16 cellular contexts compared by ENCODE assay signal in the genomic region with DNA sequence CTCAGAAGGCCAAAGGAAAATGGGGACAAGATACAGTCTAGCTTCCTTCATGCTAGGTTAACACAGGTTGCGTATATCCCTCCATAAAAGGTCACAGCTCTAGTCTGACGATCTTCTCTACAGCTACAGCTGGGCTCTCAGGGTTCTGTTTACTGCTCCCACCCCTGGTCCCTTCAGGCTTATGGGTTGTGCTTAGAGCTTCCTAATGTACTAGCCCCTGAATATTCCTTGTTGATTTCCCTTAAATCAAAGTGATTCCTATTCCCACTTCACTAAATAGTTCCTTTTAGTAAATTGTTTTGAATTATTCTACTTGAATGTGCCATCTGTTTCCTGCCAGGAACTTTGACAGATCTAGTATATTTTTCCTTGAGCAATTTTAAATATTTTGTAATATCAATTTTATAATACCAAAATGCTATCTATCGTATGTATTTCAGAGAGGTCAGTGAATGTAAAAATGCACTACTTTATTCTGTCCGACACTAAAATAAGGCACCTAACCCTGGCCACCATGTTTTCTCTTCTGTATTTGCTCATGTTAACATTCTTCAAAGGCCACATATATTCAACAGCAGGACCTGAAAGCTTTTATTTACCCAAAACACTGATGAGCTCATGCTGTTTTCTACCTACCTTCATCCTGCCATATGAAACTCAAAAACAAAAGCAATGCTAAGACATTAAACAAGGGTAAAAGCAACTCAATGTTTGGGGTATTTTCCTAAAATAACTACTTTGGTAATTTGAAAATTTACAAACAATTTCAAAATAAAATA.
"Had no signal": no experiment of that assay in that cellular context is flagged by ENCODE, and none has a peak within 500 bp of the region (broad histone marks: within the 10 kb centered on the region; RNA-seq: fewer than 3 reads in every experiment).

No MANE protein-coding gene starts in this region.

- H3K4me3 ChIP-seq: dorsolateral prefrontal cortex, lung, neural progenitor cell, pancreas, skin epidermis, upper lobe of right lung had no signal

- H3K4me3 Mint-ChIP-seq: endodermal cell, naive B cell, neural progenitor cell had no signal

- H3K9me3 ChIP-seq: pancreas, upper lobe of right lung had no signal

- ATAC-seq: left colon, pancreas, upper lobe of right lung had no signal

- H3K9me3 Mint-ChIP-seq: endodermal cell, naive B cell, neural progenitor cell had no signal

- H3K27ac ChIP-seq: dorsolateral prefrontal cortex, neural progenitor cell, pancreas, upper lobe of right lung had no signal

- H3K27me3 ChIP-seq: dorsolateral prefrontal cortex, neural progenitor cell, pancreas, upper lobe of right lung had no signal

- H3K4me2 ChIP-seq: neural progenitor cell had no signal

- DNase-seq: activated CD4-positive, alpha-beta T cell treated with anti-CD3 and anti-CD28 coated beads, Interleukin-2, amount 50 U/mL, for 4 hours; activated CD4-positive, CD25-positive, alpha-beta regulatory T cell treated with anti-CD3 and anti-CD28 coated beads, Interleukin-2, amount 50 U/mL, for 72 hours; activated naive CD4-positive, alpha-beta T cell; activated T-cell treated with anti-CD3 and anti-CD28 coated beads for 4 hours; dorsolateral prefrontal cortex; endodermal cell; erythroblast; left colon; naive B cell; pancreas; stimulated activated CD4-positive, alpha-beta T cell treated with anti-CD3 and anti-CD28 coated beads, Interleukin-4, amount 100 ng/mL, for 24 hours; stimulated activated naive CD4-positive, alpha-beta T cell treated with Interleukin-2 at 50 U/mL for 16 hours; upper lobe of right lung had no signal

- H3K9ac ChIP-seq: neural progenitor cell had no signal

- H3K36me3 Mint-ChIP-seq: naive B cell, neural progenitor cell had no signal

- H3K36me3 ChIP-seq: neural progenitor cell, pancreas, upper lobe of right lung had no signal

- H2AFZ ChIP-seq: neural progenitor cell had no signal

- H3K4me1 ChIP-seq: neural progenitor cell had no signal

- H3K27ac Mint-ChIP-seq: endodermal cell, neural progenitor cell had no signal

- H3K4me1 Mint-ChIP-seq: neural progenitor cell had no signal
